Comparison of ENCODE assay signal across 10 cellular contexts in genomic region chr7:2104716-2105115, GRCh38.
A peak's percentile ranks its signal among the peaks of the same experiment; 100 is the strongest.
DNase-seq lines count a peak whose midpoint lies in the region; ATAC-seq and TF ChIP-seq lines count a peak whose summit lies in the region.
"Had no signal": no experiment of that assay in that cellular context is flagged by ENCODE, and none has a peak within 500 bp of the region (broad histone marks: within the 10 kb centered on the region; RNA-seq: fewer than 3 reads in every experiment).

No MANE protein-coding gene starts in this region.

- H3K36me3 Mint-ChIP-seq in naive thymus-derived CD4-positive, alpha-beta T cell, result peaks cover 0 to 8% (median 0%) of the 10 kb centered on the region in 5 donors

- no TSS peak for BruUV-seq in A673 (replicated peaks; lab: Mats Ljungman, UMichigan)

- TF ChIP-seq CTCF in A673 (conservative IDR thresholded peaks at IDR 0.05; ENCODE audit: low read depth, low read length), result no peak
- no peak for TF ChIP-seq CTCF in astrocyte of the spinal cord (IDR thresholded peaks at IDR 0.05; ENCODE audit: low read depth, low read length)
- no peak for TF ChIP-seq CTCF in right lobe of liver (IDR thresholded peaks at IDR 0.05)
- TF ChIP-seq CTCF in mucosa of descending colon (IDR thresholded peaks at IDR 0.05), result no peak

- peaks cover 13 to 37% (median 26%) of the 10 kb centered on the region in 7 donors for H3K4me1 Mint-ChIP-seq in naive thymus-derived CD4-positive, alpha-beta T cell

- H3K36me3 ChIP-seq in A673 (ENCODE audit: insufficient read depth, low read length, poor library complexity, severe bottlenecking), result no peaks in the 10 kb centered on the region
- no peaks in the 10 kb centered on the region for H3K36me3 ChIP-seq in naive thymus-derived CD4-positive, alpha-beta T cell (ENCODE audit: control insufficient read depth in 2 of 3, insufficient read depth in 3 of 3, low read length in 3 of 3)
- no peaks in the 10 kb centered on the region for H3K36me3 ChIP-seq in right lobe of liver
- H3K36me3 ChIP-seq in mucosa of descending colon (ENCODE audit: low read depth), result no peaks in the 10 kb centered on the region
- H3K36me3 ChIP-seq: neutrophil had no signal

- peak overlapping the region in 7 of 9 donors; percentile 34 to 94 (median 76) for H3K27ac Mint-ChIP-seq in naive thymus-derived CD4-positive, alpha-beta T cell

- in situ Hi-C loops in astrocyte of the spinal cord (cut with HindIII; ENCODE audit: low sequenced_read_pairs), result no loop called here

- H3K9me3 ChIP-seq in A673 (ENCODE audit: low read depth, low read length, poor library complexity, severe bottlenecking) (no peaks in the 10 kb centered on the region), right lobe of liver (no peaks in the 10 kb centered on the region), mucosa of descending colon (no peaks in the 10 kb centered on the region)
- H3K9me3 ChIP-seq in naive thymus-derived CD4-positive, alpha-beta T cell (ENCODE audit: control insufficient read depth in 2 of 3, low read length in 3 of 3), result no peaks in the 10 kb centered on the region
- H3K9me3 ChIP-seq: Caco-2, neutrophil had no signal

- no peak for TF ChIP-seq POLR2A in right lobe of liver (IDR thresholded peaks at IDR 0.05)

- H3K27ac ChIP-seq in A673 (ENCODE audit: low read depth, low read length, poor library complexity, severe bottlenecking) (peak overlapping the region; percentile 77), right lobe of liver (no peak overlapping the region)
- H3K27ac ChIP-seq in naive thymus-derived CD4-positive, alpha-beta T cell (ENCODE audit: low read depth, low read length), result peak overlapping the region; percentile 42
- H3K27ac ChIP-seq: neutrophil had no signal

- intact Hi-C loops in A673 (cut with micrococcal nuclease; ENCODE audit: unreplicated experiment), result no loop called here
- intact Hi-C loops in naive thymus-derived CD4-positive, alpha-beta T cell (cut with micrococcal nuclease), result loop anchor here (1.0 to 10.0 kb wide), 5 partner anchors 37 to 440 kb away; no protein-coding TSS in a partner anchor
- intact Hi-C loops in right lobe of liver (cut with DNase I), result no loop called here
- intact Hi-C loops in mucosa of descending colon (cut with DNase I, micrococcal nuclease), result loop anchor here in 1 of 2 donors (10.0 kb wide), 1 partner anchor 100 kb away; no protein-coding TSS in a partner anchor

- peak overlapping the region in 4 of 10 donors; percentile 43 to 62 (median 54) for H3K4me3 Mint-ChIP-seq in naive thymus-derived CD4-positive, alpha-beta T cell

- H3K4me1 ChIP-seq in A673 (ENCODE audit: insufficient read depth, low read length, poor library complexity, severe bottlenecking) (peaks cover 35% of the 10 kb centered on the region), right lobe of liver (no peaks in the 10 kb centered on the region), mucosa of descending colon (ENCODE audit: low read depth) (no peaks in the 10 kb centered on the region)
- peaks cover 4 to 19% of the 10 kb centered on the region in 2 donors for H3K4me1 ChIP-seq in naive thymus-derived CD4-positive, alpha-beta T cell (ENCODE audit: control insufficient read depth in 2 of 2, insufficient read depth in 2 of 2, low read length in 2 of 2)
- H3K4me1 ChIP-seq: Caco-2 had no signal

- CTCF ChIA-PET in A673 (lab: Charles Lee) (no interaction called here), HEK293T (lab: Yijun Ruan, JAX) (no interaction called here)
- CTCF ChIA-PET in naive thymus-derived CD4-positive, alpha-beta T cell (lab: Charles Lee), result interaction anchor here (1.1 to 1.5 kb wide), 2 partner anchors 39 to 243 kb away, joined by 3 to 4 read pairs; no protein-coding TSS in a partner anchor

- H3K9me3 Mint-ChIP-seq in naive thymus-derived CD4-positive, alpha-beta T cell, result peaks cover 0 to 3% (median 0%) of the 10 kb centered on the region in 11 donors

- H3K27me3 Mint-ChIP-seq in naive thymus-derived CD4-positive, alpha-beta T cell, result no peaks in the 10 kb centered on the region

- DNase-seq in A673 (ENCODE audit: low spot score) (peak; percentile 27), HEK293T (ENCODE audit: extremely low spot score) (no peak), astrocyte of the spinal cord (ENCODE audit: low read depth, low spot score) (peak; percentile 21), right lobe of liver (no peak), mucosa of descending colon (no peak)
- DNase-seq in naive thymus-derived CD4-positive, alpha-beta T cell, result no peak
- no peak for DNase-seq in activated effector memory CD4-positive, alpha-beta T cell treated with anti-CD3 and anti-CD28 coated beads, Interleukin-2, amount 50 U/mL, for 16 hours

- ATAC-seq in naive thymus-derived CD4-positive, alpha-beta T cell, result no peak
- no peak for ATAC-seq in right lobe of liver
- no peak for ATAC-seq in HG03039 (IDR thresholded peaks at IDR 0.05; ENCODE audit: unreplicated experiment)
- no peak for ATAC-seq in mucosa of descending colon

- WGBS in right lobe of liver (ENCODE audit: insufficient coverage, low coverage, low lambda C conversion rate, missing lambda C conversion rate), result 93% methylated on average over 7 of the region's 14 CpGs

- H3K27me3 ChIP-seq in A673 (replicated peaks; ENCODE audit: insufficient read depth, low read depth, low read length, poor library complexity), result no peaks in the 10 kb centered on the region
- H3K27me3 ChIP-seq in naive thymus-derived CD4-positive, alpha-beta T cell (ENCODE audit: control insufficient read depth in 2 of 2, insufficient read depth in 2 of 2, low read length in 2 of 2), result no peaks in the 10 kb centered on the region
- no peaks in the 10 kb centered on the region for H3K27me3 ChIP-seq in right lobe of liver
- H3K27me3 ChIP-seq: neutrophil had no signal

- no peak overlapping the region for H3K4me3 ChIP-seq in A673 (ENCODE audit: low read depth, low read length, poor library complexity, severe bottlenecking)
- no peak overlapping the region for H3K4me3 ChIP-seq in astrocyte of the spinal cord (ENCODE audit: low read depth, low read length)
- H3K4me3 ChIP-seq in naive thymus-derived CD4-positive, alpha-beta T cell (ENCODE audit: low read length), result no peak overlapping the region
- no peak overlapping the region for H3K4me3 ChIP-seq in right lobe of liver
- H3K4me3 ChIP-seq in mucosa of descending colon, result no peak overlapping the region

- POLR2A ChIA-PET in A673 (lab: Charles Lee; ENCODE audit: low non-redundant PET), result no interaction called here
- POLR2A ChIA-PET in HEK293T (lab: Yijun Ruan, JAX), result no interaction called here
- POLR2A ChIA-PET in naive thymus-derived CD4-positive, alpha-beta T cell (lab: Charles Lee), result interaction anchor here (1.0 kb wide), 1 partner anchor 15 kb away, joined by 3 read pairs; no protein-coding TSS in a partner anchor

TF ChIP-seq in HEK293T, 16 proteins besides CTCF, POLR2A, EP300 and RAD21:
- TF ChIP-seq FOXA1 (IDR thresholded peaks at IDR 0.05) (no peak), PKNOX1 (IDR thresholded peaks at IDR 0.05) (peak; percentile 1; the same call in 1 of the 2 replicates)

Comparison
In these comparisons a context has a peak if more than half of its experiments do, and no peak if none do; other contexts are left out.
1. DNase-seq: peak in A673 (single experiment) and astrocyte of the spinal cord (single experiment); none in HEK293T (single experiment), naive thymus-derived CD4-positive, alpha-beta T cell (0 of 9), right lobe of liver (0 of 3), activated effector memory CD4-positive, alpha-beta T cell treated with anti-CD3 and anti-CD28 coated beads, Interleukin-2, amount 50 U/mL, for 16 hours (single experiment) and mucosa of descending colon (0 of 3).
2. H3K27ac ChIP-seq: peak in A673 (single experiment) and naive thymus-derived CD4-positive, alpha-beta T cell (single experiment); none in right lobe of liver (0 of 3).
3. intact Hi-C loops: an anchor here in naive thymus-derived CD4-positive, alpha-beta T cell (1.0 to 10.0 kb wide); none called in A673 and right lobe of liver.